Comparison of ENCODE assay signal across 10 cellular contexts in genomic region chr4:182555997-182556418, GRCh38.
DNase-seq lines count a peak whose midpoint lies in the region; ATAC-seq and TF ChIP-seq lines count a peak whose summit lies in the region.
"Had no signal": no experiment of that assay in that cellular context is flagged by ENCODE, and none has a peak within 500 bp of the region (broad histone marks: within the 10 kb centered on the region; RNA-seq: fewer than 3 reads in every experiment).

No MANE protein-coding gene starts in this region.

- ATAC-seq in foreskin keratinocyte = peak; percentile 24
- ATAC-seq in upper lobe of right lung = peak; percentile 38

- H3K27ac ChIP-seq in RWPE1 (no peak overlapping the region), foreskin keratinocyte (no peak overlapping the region), upper lobe of right lung (no peak overlapping the region)

- TF ChIP-seq CTCF in RWPE1 (conservative IDR thresholded peaks at IDR 0.05; ENCODE audit: low read depth) = no peak
- no peak for TF ChIP-seq CTCF in foreskin keratinocyte (conservative IDR thresholded peaks at IDR 0.05)
- no peak for TF ChIP-seq CTCF in upper lobe of right lung (IDR thresholded peaks at IDR 0.05)

- no peaks in the 10 kb centered on the region for H3K9me3 ChIP-seq in upper lobe of right lung

- no peaks in the 10 kb centered on the region for H3K4me1 Mint-ChIP-seq in activated CD4-positive, alpha-beta T cell treated with anti-CD3 and anti-CD28 coated beads, Interleukin-2, amount 10 ng/mL, durations not matched to agents 24 days and 14 days
- no peaks in the 10 kb centered on the region for H3K4me1 Mint-ChIP-seq in T-helper 2 cell treated with Interferon-gamma antibody and Interleukin-4, amounts not matched to agents 5 μg/mL and 100 μg/mL, for 36 hours (ENCODE audit: low read depth)

- H3K27me3 Mint-ChIP-seq in activated CD4-positive, alpha-beta T cell treated with anti-CD3 and anti-CD28 coated beads, Interleukin-2, amount 10 ng/mL, durations not matched to agents 24 days and 14 days = peaks cover 5% of the 10 kb centered on the region
- H3K27me3 Mint-ChIP-seq in T-helper 2 cell treated with Interferon-gamma antibody and Interleukin-4, amounts not matched to agents 5 μg/mL and 100 μg/mL, for 36 hours (ENCODE audit: low read depth) = peaks cover 8% of the 10 kb centered on the region

- H3K36me3 Mint-ChIP-seq in activated CD4-positive, alpha-beta T cell treated with anti-CD3 and anti-CD28 coated beads, Interleukin-2, amount 10 ng/mL, durations not matched to agents 24 days and 14 days (ENCODE audit: low read depth) = no peaks in the 10 kb centered on the region
- no peaks in the 10 kb centered on the region for H3K36me3 Mint-ChIP-seq in T-helper 2 cell treated with Interferon-gamma antibody and Interleukin-4, amounts not matched to agents 5 μg/mL and 100 μg/mL, for 36 hours (ENCODE audit: low read depth)

- H3K4me3 Mint-ChIP-seq in activated CD4-positive, alpha-beta T cell treated with anti-CD3 and anti-CD28 coated beads, Interleukin-2, amount 10 ng/mL, durations not matched to agents 24 days and 14 days = no peak overlapping the region
- no peak overlapping the region for H3K4me3 Mint-ChIP-seq in T-helper 2 cell treated with Interferon-gamma antibody and Interleukin-4, amounts not matched to agents 5 μg/mL and 100 μg/mL, for 36 hours

- intact Hi-C loops in activated CD4-positive, alpha-beta T cell treated with anti-CD3 and anti-CD28 coated beads, Interleukin-2, amount 10 ng/mL, durations not matched to agents 24 days and 14 days (cut with micrococcal nuclease) = no loop called here
- intact Hi-C loops in upper lobe of right lung (cut with DNase I) = no loop called here

- no peaks in the 10 kb centered on the region for H3K36me3 ChIP-seq in upper lobe of right lung

- H3K27me3 ChIP-seq in foreskin keratinocyte = no peaks in the 10 kb centered on the region
- no peaks in the 10 kb centered on the region for H3K27me3 ChIP-seq in upper lobe of right lung

- H3K9me3 Mint-ChIP-seq in activated CD4-positive, alpha-beta T cell treated with anti-CD3 and anti-CD28 coated beads, Interleukin-2, amount 10 ng/mL, durations not matched to agents 24 days and 14 days = no peaks in the 10 kb centered on the region
- no peaks in the 10 kb centered on the region for H3K9me3 Mint-ChIP-seq in T-helper 2 cell treated with Interferon-gamma antibody and Interleukin-4, amounts not matched to agents 5 μg/mL and 100 μg/mL, for 36 hours

- no peak overlapping the region for H3K4me3 ChIP-seq in upper lobe of right lung

- POLR2A ChIA-PET in RWPE1 (lab: Yijun Ruan, JAX; ENCODE audit: low non-redundant PET) = no interaction called here

- H3K4me1 ChIP-seq in foreskin keratinocyte (peaks cover 4% of the 10 kb centered on the region), upper lobe of right lung (no peaks in the 10 kb centered on the region)

- no peak overlapping the region for H3K27ac Mint-ChIP-seq in activated CD4-positive, alpha-beta T cell treated with anti-CD3 and anti-CD28 coated beads, Interleukin-2, amount 10 ng/mL, durations not matched to agents 24 days and 14 days
- no peak overlapping the region for H3K27ac Mint-ChIP-seq in T-helper 2 cell treated with Interferon-gamma antibody and Interleukin-4, amounts not matched to agents 5 μg/mL and 100 μg/mL, for 36 hours

- CTCF ChIA-PET in RWPE1 (lab: Yijun Ruan, JAX) = no interaction called here

- peak; percentile 28 for DNase-seq in activated CD4-positive, alpha-beta T cell treated with anti-CD3 and anti-CD28 coated beads, Interleukin-2, amount 10 ng/mL, durations not matched to agents 24 days and 14 days
- no peak for DNase-seq in activated CD4-positive, alpha-beta T cell treated with anti-CD3 and anti-CD28 coated beads for 48 hours
- peak; percentile 10 for DNase-seq in RWPE1 (ENCODE audit: low spot score)
- DNase-seq in foreskin keratinocyte = peak; percentile 47 to 77
- DNase-seq in upper lobe of right lung = no peak
- no peak for DNase-seq in activated CD8-positive, alpha-beta memory T cell treated with anti-CD3 and anti-CD28 coated beads, Interleukin-2, amount 50 U/mL, for 48 hours
- no peak for DNase-seq in T-helper 2 cell treated with Interferon-gamma antibody and Interleukin-4, amounts not matched to agents 5 μg/mL and 100 μg/mL, for 36 hours (ENCODE audit: low spot score)
- no peak for DNase-seq in NCI-H1048 (lab: John Stamatoyannopoulos, UW)
- DNase-seq: C1 segment of cervical spinal cord, occipital lobe had no signal

Comparison
In these comparisons a context has a peak if more than half of its experiments do, and no peak if none do; other contexts are left out.
1. DNase-seq: peak in activated CD4-positive, alpha-beta T cell treated with anti-CD3 and anti-CD28 coated beads, Interleukin-2, amount 10 ng/mL, durations not matched to agents 24 days and 14 days (single experiment), RWPE1 (single experiment) and foreskin keratinocyte (2 of 2); none in activated CD4-positive, alpha-beta T cell treated with anti-CD3 and anti-CD28 coated beads for 48 hours (single experiment), upper lobe of right lung (single experiment), activated CD8-positive, alpha-beta memory T cell treated with anti-CD3 and anti-CD28 coated beads, Interleukin-2, amount 50 U/mL, for 48 hours (single experiment), T-helper 2 cell treated with Interferon-gamma antibody and Interleukin-4, amounts not matched to agents 5 μg/mL and 100 μg/mL, for 36 hours (single experiment) and NCI-H1048 (single experiment).